ENCODE assay signal across 12 cellular contexts in the genomic region with DNA sequence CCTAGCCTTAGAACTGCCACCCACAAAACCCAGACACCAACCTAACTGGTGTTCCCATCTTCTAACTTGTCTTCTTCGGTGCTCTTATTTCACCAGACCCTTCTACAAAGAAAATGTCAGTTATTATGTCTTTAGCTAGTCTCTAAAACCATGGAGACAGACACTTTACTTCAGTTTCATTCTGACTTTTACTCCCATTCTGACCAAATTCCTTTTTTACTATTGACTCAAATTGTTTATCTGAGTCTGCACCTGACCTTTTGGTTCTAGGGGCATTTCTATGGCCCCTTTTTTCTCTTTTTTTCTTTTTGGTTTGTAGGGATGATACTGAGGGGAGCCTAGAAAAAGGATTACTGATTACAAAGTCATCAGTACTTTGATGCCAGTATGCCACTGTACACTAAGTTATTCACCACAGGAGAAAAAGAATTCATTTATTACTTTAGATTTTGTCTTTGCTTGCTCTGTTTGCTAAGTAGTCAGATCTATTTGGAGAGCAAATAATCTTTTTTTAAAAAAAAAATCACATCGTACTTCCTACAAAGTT. TPM values are rescaled to one million over a fixed set of nuclear protein-coding genes. Genes with fewer than 3 reads are reported as not detected.
DNase-seq lines count a peak whose midpoint lies in the region; ATAC-seq and TF ChIP-seq lines count a peak whose summit lies in the region.
"Had no signal": no experiment of that assay in that cellular context is flagged by ENCODE, and none has a peak within 500 bp of the region (broad histone marks: within the 10 kb centered on the region; RNA-seq: fewer than 3 reads in every experiment).

No MANE protein-coding gene starts in this region.

- H3K27ac ChIP-seq in neural progenitor cell = no peak overlapping the region
- no peak overlapping the region for H3K27ac ChIP-seq in ovary
- H3K27ac ChIP-seq: transverse colon had no signal

- H3K27me3 Mint-ChIP-seq in activated naive CD8-positive, alpha-beta T cell treated with anti-CD3 and anti-CD28 coated beads, Interleukin-2, amount 50 U/mL, for 24 hours = peaks cover 5% of the 10 kb centered on the region
- peaks cover 2% of the 10 kb centered on the region for H3K27me3 Mint-ChIP-seq in neural progenitor cell (ENCODE audit: insufficient read depth, low read depth)

- H3K4me3 ChIP-seq in neural progenitor cell (no peak overlapping the region), ovary (no peak overlapping the region)
- H3K4me3 ChIP-seq: transverse colon had no signal

- H2AFZ ChIP-seq in neural progenitor cell (replicated peaks) = no peak overlapping the region

- H3K27ac Mint-ChIP-seq in activated naive CD8-positive, alpha-beta T cell treated with anti-CD3 and anti-CD28 coated beads, Interleukin-2, amount 50 U/mL, for 24 hours = peak overlapping the region; percentile 79
- no peak overlapping the region for H3K27ac Mint-ChIP-seq in neural progenitor cell

- H4K20me1 ChIP-seq in neural progenitor cell (ENCODE audit: low read depth) = no peaks in the 10 kb centered on the region

- no peak for TF ChIP-seq CTCF in neural progenitor cell (IDR thresholded peaks at IDR 0.05)
- no peak for TF ChIP-seq CTCF in ovary (IDR thresholded peaks at IDR 0.05)

- ATAC-seq in GM18519 (IDR thresholded peaks at IDR 0.05; ENCODE audit: low FRiP score, unreplicated experiment) (peak; percentile 49), GM19468 (IDR thresholded peaks at IDR 0.05; ENCODE audit: extremely low read depth, unreplicated experiment) (peak; percentile 47), HG03135 (IDR thresholded peaks at IDR 0.05; ENCODE audit: unreplicated experiment) (peak; percentile 49)
- peak; percentile 79 for ATAC-seq in activated naive CD8-positive, alpha-beta T cell treated with anti-CD3 and anti-CD28 coated beads, Interleukin-2, amount 50 U/mL, for 24 hours

- peaks cover 4% of the 10 kb centered on the region for H3K4me1 ChIP-seq in neural progenitor cell
- no peaks in the 10 kb centered on the region for H3K4me1 ChIP-seq in ovary (ENCODE audit: insufficient read depth)

- intact Hi-C loops in ovary (cut with DNase I) = no loop called here

- no peak overlapping the region for H3K4me2 ChIP-seq in neural progenitor cell

- H3K36me3 ChIP-seq in neural progenitor cell = no peaks in the 10 kb centered on the region
- H3K36me3 ChIP-seq in ovary = no peaks in the 10 kb centered on the region
- H3K36me3 ChIP-seq: transverse colon had no signal

- H3F3A ChIP-seq in neural progenitor cell (ENCODE audit: low read depth) = peaks cover 5% of the 10 kb centered on the region

- H3K27me3 ChIP-seq in neural progenitor cell = peaks cover 9% of the 10 kb centered on the region
- H3K27me3 ChIP-seq in ovary = no peaks in the 10 kb centered on the region
- H3K27me3 ChIP-seq: transverse colon had no signal

- TF ChIP-seq POLR2A in ovary (IDR thresholded peaks at IDR 0.05) = no peak

- 73 to 79% (median 75%) methylated on average over 2 of the region's 2 CpGs for WGBS in ovary, 3 donors

- H3K36me3 Mint-ChIP-seq in activated naive CD8-positive, alpha-beta T cell treated with anti-CD3 and anti-CD28 coated beads, Interleukin-2, amount 50 U/mL, for 24 hours (ENCODE audit: low read depth) = no peaks in the 10 kb centered on the region
- no peaks in the 10 kb centered on the region for H3K36me3 Mint-ChIP-seq in neural progenitor cell

- H3K79me2 ChIP-seq in neural progenitor cell (ENCODE audit: low read depth) = no peaks in the 10 kb centered on the region

- H3K9ac ChIP-seq in neural progenitor cell = no peak overlapping the region

- H3K4me3 Mint-ChIP-seq in activated naive CD8-positive, alpha-beta T cell treated with anti-CD3 and anti-CD28 coated beads, Interleukin-2, amount 50 U/mL, for 24 hours = no peak overlapping the region
- H3K4me3 Mint-ChIP-seq in neural progenitor cell = no peak overlapping the region

- TF ChIP-seq EP300 in ovary (IDR thresholded peaks at IDR 0.05) = no peak

- no peaks in the 10 kb centered on the region for H3K9me3 Mint-ChIP-seq in activated naive CD8-positive, alpha-beta T cell treated with anti-CD3 and anti-CD28 coated beads, Interleukin-2, amount 50 U/mL, for 24 hours
- H3K9me3 Mint-ChIP-seq in neural progenitor cell = no peaks in the 10 kb centered on the region

- no peak for DNase-seq in activated naive CD8-positive, alpha-beta T cell treated with anti-CD3 and anti-CD28 coated beads, Interleukin-2, amount 50 U/mL, for 24 hours
- DNase-seq in neural progenitor cell (ENCODE audit: low spot score) = no peak
- DNase-seq in ovary = no peak
- no peak for DNase-seq in UCSD-AML1 (lab: John Stamatoyannopoulos, UW; ENCODE audit: unreplicated experiment)
- DNase-seq in mucosa of gallbladder (ENCODE audit: low spot score) = no peak
- DNase-seq: hippocampal formation, NCI-H2227 treated with DMSO at 0.1 percent for 48 hours, Right ventricle myocardium superior, transverse colon had no signal

- H3K9me3 ChIP-seq in neural progenitor cell (ENCODE audit: low read depth) (no peaks in the 10 kb centered on the region), ovary (no peaks in the 10 kb centered on the region)
- H3K9me3 ChIP-seq: transverse colon had no signal

- H3K4me1 Mint-ChIP-seq in activated naive CD8-positive, alpha-beta T cell treated with anti-CD3 and anti-CD28 coated beads, Interleukin-2, amount 50 U/mL, for 24 hours = peaks cover 31% of the 10 kb centered on the region
- H3K4me1 Mint-ChIP-seq in neural progenitor cell = peaks cover 12% of the 10 kb centered on the region

RNA-seq across cellular contexts. Expression of a gene that starts 6.8 kb away (rescaled TPM):
- total RNA-seq in neural progenitor cell (ENCODE audit: low replicate concordance) = 1.3 and 1.8 TPM in 2 replicates
- 10 to 100 TPM in 6 of 7 donors, 1 to 10 TPM in 1; 5.3 to 51.1 (median 20.8) TPM for total RNA-seq in ovary
- polyA plus RNA-seq in ovary = 10 to 100 TPM; 21.3 to 25.5 TPM
- total RNA-seq in mucosa of gallbladder = 14.3 TPM
